In genomic region chr9:11701706-11702105, GRCh38 we compare ENCODE assay signal across 1 cellular context.
TF ChIP-seq lines count a peak whose summit lies in the region.

No MANE protein-coding gene starts in this region.

TF ChIP-seq in SK-N-SH treated with all-trans-retinoic acid at 6 μM for 48 hours, 23 proteins besides CTCF, POLR2A, EP300 and RAD21 (continued from another document):
- TF ChIP-seq, protein P1, sequence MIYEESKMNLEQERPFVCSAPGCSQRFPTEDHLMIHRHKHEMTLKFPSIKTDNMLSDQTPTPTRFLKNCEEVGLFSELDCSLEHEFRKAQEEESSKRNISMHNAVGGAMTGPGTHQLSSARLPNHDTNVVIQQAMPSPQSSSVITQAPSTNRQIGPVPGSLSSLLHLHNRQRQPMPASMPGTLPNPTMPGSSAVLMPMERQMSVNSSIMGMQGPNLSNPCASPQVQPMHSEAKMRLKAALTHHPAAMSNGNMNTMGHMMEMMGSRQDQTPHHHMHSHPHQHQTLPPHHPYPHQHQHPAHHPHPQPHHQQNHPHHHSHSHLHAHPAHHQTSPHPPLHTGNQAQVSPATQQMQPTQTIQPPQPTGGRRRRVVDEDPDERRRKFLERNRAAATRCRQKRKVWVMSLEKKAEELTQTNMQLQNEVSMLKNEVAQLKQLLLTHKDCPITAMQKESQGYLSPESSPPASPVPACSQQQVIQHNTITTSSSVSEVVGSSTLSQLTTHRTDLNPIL (CRISPR knock-in tag; IDR thresholded peaks at IDR 0.05; ENCODE audit: low read depth), result no peak
- TF ChIP-seq ZNF8 (CRISPR knock-in tag; IDR thresholded peaks at IDR 0.05) (no peak), ZC3H10 (CRISPR knock-in tag; IDR thresholded peaks at IDR 0.05) (no peak), ZFP3 (CRISPR knock-in tag; IDR thresholded peaks at IDR 0.05) (no peak), ESRRG (CRISPR knock-in tag; IDR thresholded peaks at IDR 0.05) (no peak), ZNF565 (CRISPR knock-in tag; conservative IDR thresholded peaks at IDR 0.05; ENCODE audit: low read depth) (no peak), ARNTL (CRISPR knock-in tag; IDR thresholded peaks at IDR 0.05; ENCODE audit: borderline replicate concordance, low read depth) (no peak), ZNF70 (CRISPR knock-in tag; IDR thresholded peaks at IDR 0.05) (no peak)
